In genomic region chr20:1390552-1391403, GRCh38 we compare ENCODE assay signal across 9 cellular contexts. TPM values are rescaled to one million over a fixed set of nuclear protein-coding genes. Genes with fewer than 3 reads are reported as not detected.
DNase-seq lines count a peak whose midpoint lies in the region; ATAC-seq and TF ChIP-seq lines count a peak whose summit lies in the region.
"Had no signal": no experiment of that assay in that cellular context is flagged by ENCODE, and none has a peak within 500 bp of the region (broad histone marks: within the 10 kb centered on the region; RNA-seq: fewer than 3 reads in every experiment).

No MANE protein-coding gene starts in this region.

- TF ChIP-seq EP300 in esophagus muscularis mucosa (IDR thresholded peaks at IDR 0.05): no peak

- TF ChIP-seq CTCF in GM23338 (conservative IDR thresholded peaks at IDR 0.05; ENCODE audit: low read depth in 2 of 2) (no peak), esophagus muscularis mucosa (IDR thresholded peaks at IDR 0.05) (no peak)

- peaks cover 50% of the 10 kb centered on the region for H3K4me1 Mint-ChIP-seq in GM23338
- H3K4me1 Mint-ChIP-seq in T-helper 1 cell treated with Interleukin-12 subunit alpha and Interleukin-12 subunit beta and Interleukin-4 antibody, amounts not matched to agents 30 μg/mL and 1 μg/mL, for 36 hours (ENCODE audit: low read depth): peaks cover 63% of the 10 kb centered on the region

- peaks cover 2% of the 10 kb centered on the region; the same call in 1 of the 3 replicates for H3K36me3 Mint-ChIP-seq in GM23338 (ENCODE audit: low read depth)
- peaks cover 21% of the 10 kb centered on the region for H3K36me3 Mint-ChIP-seq in T-helper 1 cell treated with Interleukin-12 subunit alpha and Interleukin-12 subunit beta and Interleukin-4 antibody, amounts not matched to agents 30 μg/mL and 1 μg/mL, for 36 hours (ENCODE audit: low read depth)

- peak overlapping the region; percentile 99 for H3K4me2 ChIP-seq in GM23338

- no peak overlapping the region for H3K9ac ChIP-seq in rectal smooth muscle tissue (ENCODE audit: low read length)

- DNase-seq in GM23338 (ENCODE audit: low spot score) (no peak), esophagus muscularis mucosa (ENCODE audit: extremely low spot score) (peak; percentile 72), MV-4-11 (lab: John Stamatoyannopoulos, UW) (no peak), SJCRH30 (no peak), NCI-H345 (lab: John Stamatoyannopoulos, UW) (no peak)
- DNase-seq: retina had no signal

- peaks cover 56% of the 10 kb centered on the region for H4K20me1 ChIP-seq in GM23338 (replicated peaks; ENCODE audit: insufficient read depth)

- no peak overlapping the region for H2AFZ ChIP-seq in GM23338

- H3K27me3 ChIP-seq in GM23338 (ENCODE audit: insufficient read depth) (peaks cover 14% of the 10 kb centered on the region), esophagus muscularis mucosa (no peaks in the 10 kb centered on the region), rectal smooth muscle tissue (ENCODE audit: control insufficient read depth, insufficient read depth, low read length) (no peaks in the 10 kb centered on the region), SJCRH30 (no peaks in the 10 kb centered on the region)

- peaks cover 15% of the 10 kb centered on the region for H3K27me3 Mint-ChIP-seq in GM23338 (ENCODE audit: insufficient read depth, low read depth, poor library complexity)
- H3K27me3 Mint-ChIP-seq in T-helper 1 cell treated with Interleukin-12 subunit alpha and Interleukin-12 subunit beta and Interleukin-4 antibody, amounts not matched to agents 30 μg/mL and 1 μg/mL, for 36 hours (ENCODE audit: low read depth): peaks cover 18% of the 10 kb centered on the region

- peaks cover 69% of the 10 kb centered on the region for H3K79me2 ChIP-seq in GM23338 (replicated peaks; ENCODE audit: insufficient read depth)

- H3F3A ChIP-seq in GM23338 (replicated peaks; ENCODE audit: low read depth): 0 out of 2 replicates have a peak, but pooled peaks cover 5% of the 10 kb centered on the region

- no peaks in the 10 kb centered on the region for H3K36me3 ChIP-seq in GM23338 (ENCODE audit: insufficient read depth)
- peaks cover 0 to 7% (median 1%) of the 10 kb centered on the region in 4 donors for H3K36me3 ChIP-seq in esophagus muscularis mucosa
- peaks cover 4% of the 10 kb centered on the region for H3K36me3 ChIP-seq in rectal smooth muscle tissue (ENCODE audit: control insufficient read depth, insufficient read depth, low read length)
- H3K36me3 ChIP-seq in SJCRH30: peaks cover 5% of the 10 kb centered on the region; the same call in 1 of the 2 replicates

- peak overlapping the region; percentile 96 for H3K4me3 Mint-ChIP-seq in GM23338
- H3K4me3 Mint-ChIP-seq in T-helper 1 cell treated with Interleukin-12 subunit alpha and Interleukin-12 subunit beta and Interleukin-4 antibody, amounts not matched to agents 30 μg/mL and 1 μg/mL, for 36 hours: peak overlapping the region; percentile 91

- TF ChIP-seq POLR2A in esophagus muscularis mucosa (IDR thresholded peaks at IDR 0.05; ENCODE audit: low read depth): no peak

- intact Hi-C loops in esophagus muscularis mucosa (cut with DNase I): loop anchor here (5.0 kb wide), 1 partner anchor 77 kb away; the partner anchor contains the start of gene NSFL1C

- WGBS in esophagus muscularis mucosa: 60% methylated on average over 16 of the region's 16 CpGs

- H3K9me3 ChIP-seq in esophagus muscularis mucosa: no peaks in the 10 kb centered on the region
- H3K9me3 ChIP-seq in SJCRH30 (replicated peaks): no peaks in the 10 kb centered on the region

- no peaks in the 10 kb centered on the region; the same call in 2 of the 3 replicates for H3K9me3 Mint-ChIP-seq in GM23338
- no peaks in the 10 kb centered on the region for H3K9me3 Mint-ChIP-seq in T-helper 1 cell treated with Interleukin-12 subunit alpha and Interleukin-12 subunit beta and Interleukin-4 antibody, amounts not matched to agents 30 μg/mL and 1 μg/mL, for 36 hours

- H3K9me2 ChIP-seq in GM23338 (ENCODE audit: insufficient read depth): peaks cover 4% of the 10 kb centered on the region; the same call in 1 of the 2 replicates

- ATAC-seq in GM23338 (no peak), HG03139 (IDR thresholded peaks at IDR 0.05; ENCODE audit: unreplicated experiment) (no peak)

- peak overlapping the region; percentile 89 for H3K27ac Mint-ChIP-seq in GM23338
- H3K27ac Mint-ChIP-seq in T-helper 1 cell treated with Interleukin-12 subunit alpha and Interleukin-12 subunit beta and Interleukin-4 antibody, amounts not matched to agents 30 μg/mL and 1 μg/mL, for 36 hours: peak overlapping the region; percentile 81

- H3K4me1 ChIP-seq in GM23338 (ENCODE audit: insufficient read depth): peaks cover 39% of the 10 kb centered on the region
- H3K4me1 ChIP-seq in esophagus muscularis mucosa: peaks cover 59 to 74% (median 68%) of the 10 kb centered on the region in 4 donors
- H3K4me1 ChIP-seq in rectal smooth muscle tissue (ENCODE audit: control insufficient read depth, insufficient read depth, low read length): peaks cover 13% of the 10 kb centered on the region
- H3K4me1 ChIP-seq in SJCRH30: peaks cover 8% of the 10 kb centered on the region; the same call in 1 of the 2 replicates

- H3K27ac ChIP-seq in GM23338 (ENCODE audit: low read depth): no peak overlapping the region
- peak overlapping the region; percentile 79 to 89 (median 84) for H3K27ac ChIP-seq in esophagus muscularis mucosa (replicated peaks in 1 of 4)
- no peak overlapping the region for H3K27ac ChIP-seq in rectal smooth muscle tissue (ENCODE audit: low read depth, low read length)
- no peak overlapping the region for H3K27ac ChIP-seq in SJCRH30

- H3K4me3 ChIP-seq in GM23338 (peak overlapping the region; percentile 91), esophagus muscularis mucosa (peak overlapping the region; percentile 73 to 98 (median 80)), rectal smooth muscle tissue (ENCODE audit: low read length) (peak overlapping the region; percentile 89), SJCRH30 (no peak overlapping the region)

TF ChIP-seq in GM23338, 12 proteins besides CTCF, POLR2A, EP300 and RAD21:
- no peak for TF ChIP-seq EZH2phosphoT487 (IDR thresholded peaks at IDR 0.05; ENCODE audit: unreplicated experiment)
- TF ChIP-seq STAT1 (IDR thresholded peaks at IDR 0.05; ENCODE audit: unreplicated experiment): no peak
- no peak for TF ChIP-seq JUNB (IDR thresholded peaks at IDR 0.05; ENCODE audit: unreplicated experiment)
- TF ChIP-seq, protein P1, sequence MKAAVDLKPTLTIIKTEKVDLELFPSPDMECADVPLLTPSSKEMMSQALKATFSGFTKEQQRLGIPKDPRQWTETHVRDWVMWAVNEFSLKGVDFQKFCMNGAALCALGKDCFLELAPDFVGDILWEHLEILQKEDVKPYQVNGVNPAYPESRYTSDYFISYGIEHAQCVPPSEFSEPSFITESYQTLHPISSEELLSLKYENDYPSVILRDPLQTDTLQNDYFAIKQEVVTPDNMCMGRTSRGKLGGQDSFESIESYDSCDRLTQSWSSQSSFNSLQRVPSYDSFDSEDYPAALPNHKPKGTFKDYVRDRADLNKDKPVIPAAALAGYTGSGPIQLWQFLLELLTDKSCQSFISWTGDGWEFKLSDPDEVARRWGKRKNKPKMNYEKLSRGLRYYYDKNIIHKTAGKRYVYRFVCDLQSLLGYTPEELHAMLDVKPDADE (IDR thresholded peaks at IDR 0.05): no peak

RNA-seq across cellular contexts. Expression of gene FKBP1A, which starts 2.1 kb away (rescaled TPM):
- 159 and 171 TPM in 2 replicates for total RNA-seq in GM23338 (2014; rRNA removed; shearing (Covaris generic))
- 324 and 350 TPM in 2 replicates for polyA plus RNA-seq in GM23338 (2016; fragmentation: Nextera tagmentation; extraction: Ambion mirVana)
- total RNA-seq in esophagus muscularis mucosa: 10 to 100 TPM; 84.3 to 99.2 (median 89.8) TPM
- 112 and 127 TPM in 2 replicates for total RNA-seq in SJCRH30 (2014; rRNA removed; shearing (Covaris generic))

Comparison
In these comparisons a context has a peak if more than half of its experiments do, and no peak if none do; other contexts are left out.
1. H3K27ac ChIP-seq: peak in esophagus muscularis mucosa (4 of 4); none in GM23338 (single experiment), rectal smooth muscle tissue (single experiment) and SJCRH30 (single experiment).